Comparison of ENCODE assay signal across 14 cellular contexts in the genomic region with DNA sequence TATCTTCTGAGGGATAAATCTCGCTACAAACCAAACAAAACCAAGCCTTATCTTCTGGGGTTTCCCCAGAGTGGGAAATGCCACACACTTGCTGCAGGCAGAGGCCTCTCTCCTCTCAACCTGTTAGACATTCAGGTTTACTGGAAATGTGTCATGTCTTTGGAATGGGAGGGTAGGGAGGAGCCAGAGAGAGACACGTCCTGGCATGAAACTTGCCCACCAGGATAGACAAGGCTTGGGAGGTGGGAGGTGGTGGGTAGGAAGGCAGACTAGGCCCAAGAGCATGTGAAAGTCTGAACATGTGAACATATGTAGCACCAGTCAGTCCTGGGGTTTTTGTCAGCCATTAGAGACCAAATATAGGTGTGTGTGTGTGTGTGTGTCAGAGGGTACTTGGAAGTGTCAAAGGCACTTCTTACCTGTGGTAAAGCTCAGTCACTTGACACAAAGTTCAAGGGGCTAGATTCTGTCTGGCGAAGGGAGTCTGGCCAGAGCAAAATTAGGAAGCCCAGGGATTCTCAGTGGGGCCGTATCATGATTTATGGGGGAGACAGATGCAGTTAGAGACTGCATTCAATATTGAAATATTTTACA. TPM values are rescaled to one million over a fixed set of nuclear protein-coding genes. Genes with fewer than 3 reads are reported as not detected.
DNase-seq lines count a peak whose midpoint lies in the region; ATAC-seq and TF ChIP-seq lines count a peak whose summit lies in the region.
"Had no signal": no experiment of that assay in that cellular context is flagged by ENCODE, and none has a peak within 500 bp of the region (broad histone marks: within the 10 kb centered on the region; RNA-seq: fewer than 3 reads in every experiment).

No MANE protein-coding gene starts in this region.

- H3K4me3 ChIP-seq in IMR-90 (ENCODE audit: insufficient read depth, low read depth, low read length) (no peak overlapping the region), endodermal cell (ENCODE audit: low read length) (no peak overlapping the region), mesendoderm (ENCODE audit: low read length) (no peak overlapping the region)

- no peaks in the 10 kb centered on the region for H3K9me3 Mint-ChIP-seq in endodermal cell
- H3K9me3 Mint-ChIP-seq: activated naive CD8-positive, alpha-beta T cell treated with anti-CD3 and anti-CD28 coated beads, Interleukin-2, amount 10 ng/mL, durations not matched to agents 7 days and 5 days; activated T-cell treated with anti-CD3 and anti-CD28 coated beads, Interleukin-2, amount 50 U/mL, for 72 hours; IgD-negative memory B cell had no signal

- no peak for TF ChIP-seq CTCF in IMR-90 (conservative IDR thresholded peaks at IDR 0.05; ENCODE audit: low read depth, low read length)
- TF ChIP-seq CTCF in endodermal cell (conservative IDR thresholded peaks at IDR 0.05), result no peak

- no peaks in the 10 kb centered on the region for H3K36me3 ChIP-seq in IMR-90 (ENCODE audit: control insufficient read depth, insufficient read depth, low read length)
- no peaks in the 10 kb centered on the region for H3K36me3 ChIP-seq in endodermal cell (ENCODE audit: control insufficient read depth, insufficient read depth, low read length)
- no peaks in the 10 kb centered on the region for H3K36me3 ChIP-seq in mesendoderm (ENCODE audit: control insufficient read depth, insufficient read depth, low read length)

- H3K27ac ChIP-seq in IMR-90 (ENCODE audit: insufficient read depth, low read length) (no peak overlapping the region), endodermal cell (ENCODE audit: low read depth, low read length) (no peak overlapping the region), mesendoderm (ENCODE audit: low read depth, low read length) (peak overlapping the region; percentile 4)

- H3K27ac Mint-ChIP-seq in endodermal cell, result peak overlapping the region; percentile 41
- H3K27ac Mint-ChIP-seq: activated naive CD8-positive, alpha-beta T cell treated with anti-CD3 and anti-CD28 coated beads, Interleukin-2, amount 10 ng/mL, durations not matched to agents 7 days and 5 days; activated T-cell treated with anti-CD3 and anti-CD28 coated beads, Interleukin-2, amount 50 U/mL, for 72 hours; IgD-negative memory B cell had no signal

- no peaks in the 10 kb centered on the region for H3K27me3 Mint-ChIP-seq in endodermal cell (ENCODE audit: insufficient read depth)

- H3K18ac ChIP-seq in IMR-90 (ENCODE audit: low read depth, low read length), result no peak overlapping the region
- peak overlapping the region; percentile 80 for H3K18ac ChIP-seq in mesendoderm (ENCODE audit: low read length)

- in situ Hi-C loops in ACHN (cut with HindIII; ENCODE audit: low pct_ligation_motif_present, low pct_unique_long_range_greater_than_20kb, low sequenced_read_pairs), result no loop called here
- in situ Hi-C loops in IMR-90 (cut with MboI; ENCODE audit: low sequenced_read_pairs), result no loop called here

- no peak overlapping the region for H4K5ac ChIP-seq in IMR-90 (ENCODE audit: low read depth, low read length)
- H4K5ac ChIP-seq in mesendoderm (ENCODE audit: low read length), result no peak overlapping the region

- H3K4ac ChIP-seq in IMR-90 (ENCODE audit: low read depth, low read length), result no peak overlapping the region
- peak overlapping the region; percentile 81 for H3K4ac ChIP-seq in mesendoderm (ENCODE audit: low read depth, low read length)

- H4K20me1 ChIP-seq in IMR-90 (ENCODE audit: insufficient read depth, low read length), result no peaks in the 10 kb centered on the region

- H3K4me1 ChIP-seq in IMR-90 (ENCODE audit: control insufficient read depth, insufficient read depth, low read length) (peaks cover 2% of the 10 kb centered on the region; the same call in 1 of the 2 replicates), endodermal cell (ENCODE audit: control insufficient read depth, insufficient read depth, low read length) (no peaks in the 10 kb centered on the region), mesendoderm (ENCODE audit: control insufficient read depth, low read depth, low read length) (peaks cover 2% of the 10 kb centered on the region)

- no peak overlapping the region for H2BK120ac ChIP-seq in IMR-90 (ENCODE audit: low read depth, low read length)
- H2BK120ac ChIP-seq in mesendoderm (ENCODE audit: low read depth, low read length), result peak overlapping the region; percentile 35

- TF ChIP-seq RAD21 in IMR-90 (IDR thresholded peaks at IDR 0.05; ENCODE audit: low read length), result no peak

- H3K79me1 ChIP-seq in IMR-90 (ENCODE audit: low read depth in 1 of 2, low read length in 2 of 2), result no peaks in the 10 kb centered on the region
- no peaks in the 10 kb centered on the region for H3K79me1 ChIP-seq in mesendoderm (ENCODE audit: low read length)

- H2AK9ac ChIP-seq in IMR-90 (replicated peaks; ENCODE audit: low read depth, low read length, poor library complexity), result no peak overlapping the region

- DNase-seq in ACHN (peak; percentile 80), IMR-90 (no peak), endodermal cell (peak; percentile 53), mesendoderm (peak; percentile 88), COR-L47 (lab: John Stamatoyannopoulos, UW) (no peak), SKM-1 (lab: John Stamatoyannopoulos, UW; ENCODE audit: unreplicated experiment) (no peak)
- DNase-seq: activated naive CD8-positive, alpha-beta T cell treated with anti-CD3 and anti-CD28 coated beads, Interleukin-2, amount 10 ng/mL, durations not matched to agents 7 days and 5 days; activated T-cell treated with anti-CD3 and anti-CD28 coated beads, Interleukin-2, amount 50 U/mL, for 72 hours; kidney; NCI-H1417 had no signal

- H3K36me3 Mint-ChIP-seq in endodermal cell (ENCODE audit: low read depth), result no peaks in the 10 kb centered on the region
- H3K36me3 Mint-ChIP-seq: activated naive CD8-positive, alpha-beta T cell treated with anti-CD3 and anti-CD28 coated beads, Interleukin-2, amount 10 ng/mL, durations not matched to agents 7 days and 5 days had no signal

- no TSS peak for BruUV-seq in IMR-90 (replicated peaks; lab: Mats Ljungman, UMichigan)

- no peak overlapping the region for H2BK5ac ChIP-seq in IMR-90 (ENCODE audit: low read depth, low read length, poor library complexity, severe bottlenecking)
- no peak overlapping the region for H2BK5ac ChIP-seq in mesendoderm (ENCODE audit: low read length)

- H3K9ac ChIP-seq in IMR-90 (ENCODE audit: low read depth, low read length) (no peak overlapping the region), endodermal cell (ENCODE audit: extremely low read depth, low read length, poor library complexity, severe bottlenecking) (no peak overlapping the region), mesendoderm (ENCODE audit: low read length) (no peak overlapping the region)

- CTCF ChIA-PET in IMR-90 (lab: Yijun Ruan, JAX), result no interaction called here

- H4K91ac ChIP-seq in IMR-90 (ENCODE audit: insufficient read depth, low read depth, low read length), result no peak overlapping the region

- H2AK5ac ChIP-seq in IMR-90 (ENCODE audit: low read depth, low read length), result no peak overlapping the region
- no peak overlapping the region for H2AK5ac ChIP-seq in mesendoderm (ENCODE audit: low read length)

- no peak overlapping the region for H3K4me3 Mint-ChIP-seq in endodermal cell
- H3K4me3 Mint-ChIP-seq: activated naive CD8-positive, alpha-beta T cell treated with anti-CD3 and anti-CD28 coated beads, Interleukin-2, amount 10 ng/mL, durations not matched to agents 7 days and 5 days; activated T-cell treated with anti-CD3 and anti-CD28 coated beads, Interleukin-2, amount 50 U/mL, for 72 hours; IgD-negative memory B cell had no signal

- intact Hi-C loops in IMR-90 (cut with micrococcal nuclease), result no loop called here

- H3K14ac ChIP-seq in IMR-90 (replicated peaks; ENCODE audit: low read depth, low read length), result no peak overlapping the region

- ATAC-seq in IMR-90 (ENCODE audit: low read depth) (no peak), HG03571 (IDR thresholded peaks at IDR 0.05; ENCODE audit: unreplicated experiment) (no peak), GM21825 (IDR thresholded peaks at IDR 0.05; ENCODE audit: unreplicated experiment) (no peak)
- ATAC-seq: activated T-cell treated with anti-CD3 and anti-CD28 coated beads, Interleukin-2, amount 50 U/mL, for 72 hours had no signal

- no CpG with 5 or more reads among the region's 4 CpGs for WGBS in IMR-90 (ENCODE audit: extremely low coverage in 2 of 2, insufficient read length in 1 of 2), 2 experiments
- WGBS in endodermal cell (ENCODE audit: insufficient coverage in 1 of 2, insufficient read length in 1 of 2), 2 experiments, result 64 to 90% methylated on average over 1 to 4 of the region's 4 CpGs
- WGBS in mesendoderm (ENCODE audit: extremely low coverage, insufficient coverage, low lambda C conversion rate), result no CpG with 5 or more reads among the region's 4 CpGs

- H3K56ac ChIP-seq in IMR-90 (ENCODE audit: extremely low read depth, insufficient read depth, low read length), result no peak overlapping the region
- H3K56ac ChIP-seq in mesendoderm (ENCODE audit: low read length), result no peak overlapping the region

- H3K23ac ChIP-seq in IMR-90 (ENCODE audit: low read depth, low read length) (no peak overlapping the region), mesendoderm (ENCODE audit: low read length) (no peak overlapping the region)

- H3K27me3 ChIP-seq in IMR-90 (ENCODE audit: control insufficient read depth, insufficient read depth, low read length), result peaks cover 14% of the 10 kb centered on the region
- H3K27me3 ChIP-seq in endodermal cell (ENCODE audit: control insufficient read depth, insufficient read depth, low read length, poor library complexity, severe bottlenecking), result peaks cover 8% of the 10 kb centered on the region
- H3K27me3 ChIP-seq in mesendoderm (ENCODE audit: insufficient read depth, low read length, poor library complexity), result no peaks in the 10 kb centered on the region

- H2BK15ac ChIP-seq in IMR-90 (ENCODE audit: low read depth, low read length) (no peak overlapping the region), mesendoderm (replicated peaks; ENCODE audit: low read depth) (no peak overlapping the region)

- H3K4me2 ChIP-seq in IMR-90 (ENCODE audit: low read depth, low read length), result no peak overlapping the region
- H3K4me2 ChIP-seq in mesendoderm (ENCODE audit: low read length), result no peak overlapping the region

- dilution Hi-C loops in IMR-90 (cut with HindIII; ENCODE audit: low sequenced_read_pairs, unreplicated experiment), result no loop called here

- no peaks in the 10 kb centered on the region for H3K79me2 ChIP-seq in mesendoderm (ENCODE audit: control insufficient read depth, insufficient read depth, low read length)

- no peak for TF ChIP-seq POLR2A in IMR-90 (IDR thresholded peaks at IDR 0.05; ENCODE audit: low read depth, low read length)

- no peaks in the 10 kb centered on the region for H3K9me3 ChIP-seq in IMR-90 (ENCODE audit: control insufficient read depth, insufficient read depth, low read length)
- no peaks in the 10 kb centered on the region for H3K9me3 ChIP-seq in endodermal cell (ENCODE audit: control insufficient read depth, low read length)

- H4K8ac ChIP-seq in IMR-90 (ENCODE audit: low read depth in 2 of 2, low read length in 2 of 2) (no peak overlapping the region), mesendoderm (ENCODE audit: low read depth, low read length) (peak overlapping the region; percentile 13)

- H3K4me1 Mint-ChIP-seq in endodermal cell, result peaks cover 20% of the 10 kb centered on the region

- POLR2A ChIA-PET in IMR-90 (lab: Charles Lee; ENCODE audit: unreplicated experiment), result no interaction called here

- peak overlapping the region; percentile 64 for H2AFZ ChIP-seq in IMR-90 (replicated peaks; ENCODE audit: low read length, poor library complexity)

- H3K9me1 ChIP-seq in IMR-90 (ENCODE audit: insufficient read depth, low read length), result no peaks in the 10 kb centered on the region; the same call in 1 of the 2 replicates

- no peak overlapping the region for H2BK20ac ChIP-seq in IMR-90 (ENCODE audit: low read depth, low read length)

RNA-seq across cellular contexts. Expression of gene PIGC, which starts 32.4 kb away (rescaled TPM):
- total RNA-seq in IMR-90 (2012; rRNA removed) (14.9 and 19.4 TPM in 2 replicates), endodermal cell (10 to 100 TPM; 24.0 to 24.3 TPM)
- 13.2 and 15.8 TPM in 2 replicates for polyA plus RNA-seq in IMR-90 (2012; rRNA removed)
- polyA plus RNA-seq in IMR-90 (2012; cell fraction: cytosol; rRNA removed), result 7.2 and 7.7 TPM in 2 replicates
- polyA plus RNA-seq in IMR-90 (2012; cell fraction: nucleus; rRNA removed; ENCODE audit: low replicate concordance), result 2.6 and 13.4 TPM in 2 replicates
- 31.4 TPM for polyA plus RNA-seq in endodermal cell (2013, experiment 1 of 2)
- polyA plus RNA-seq in endodermal cell (2013, experiment 2 of 2), result 28.5 TPM
- polyA plus RNA-seq in mesendoderm (2013, experiment 1 of 2), result 16.2 TPM
- polyA plus RNA-seq in mesendoderm (2013, experiment 2 of 2), result 15.7 TPM

RNA-seq across cellular contexts. Expression of gene C1orf105, which starts 55.8 kb away (rescaled TPM):
- not detected in 2 replicates for total RNA-seq in IMR-90 (2012; rRNA removed)
- polyA plus RNA-seq in IMR-90 (2012; rRNA removed), result not detected in 2 replicates
- polyA plus RNA-seq in IMR-90 (2012; cell fraction: cytosol; rRNA removed), result not detected in 2 replicates
- polyA plus RNA-seq in IMR-90 (2012; cell fraction: nucleus; rRNA removed; ENCODE audit: low replicate concordance), result not detected in 2 replicates
- not detected for total RNA-seq in endodermal cell
- polyA plus RNA-seq in endodermal cell (2013, experiment 1 of 2), result not detected
- polyA plus RNA-seq in endodermal cell (2013, experiment 2 of 2), result not detected
- polyA plus RNA-seq in mesendoderm (2013, experiment 1 of 2), result not detected
- not detected for polyA plus RNA-seq in mesendoderm (2013, experiment 2 of 2)
- total RNA-seq: activated naive CD8-positive, alpha-beta T cell treated with anti-CD3 and anti-CD28 coated beads, Interleukin-2, amount 10 ng/mL, durations not matched to agents 7 days and 5 days; activated T-cell treated with anti-CD3 and anti-CD28 coated beads, Interleukin-2, amount 50 U/mL, for 72 hours; kidney had no signal
- polyA plus RNA-seq: AG04450, IgD-negative memory B cell had no signal

RNA-seq across cellular contexts. Expression of gene SUCO, which starts 56.6 kb away (rescaled TPM):
- total RNA-seq in IMR-90 (2012; rRNA removed), result 21.5 and 31.7 TPM in 2 replicates
- 9.3 and 11.4 TPM in 2 replicates for polyA plus RNA-seq in IMR-90 (2012; rRNA removed)
- 1.7 and 2.7 TPM in 2 replicates for polyA plus RNA-seq in IMR-90 (2012; cell fraction: cytosol; rRNA removed)
- 1.7 and 14.9 TPM in 2 replicates for polyA plus RNA-seq in IMR-90 (2012; cell fraction: nucleus; rRNA removed; ENCODE audit: low replicate concordance)
- 10 to 100 TPM; 62.2 TPM for total RNA-seq in endodermal cell
- polyA plus RNA-seq in endodermal cell (2013, experiment 1 of 2), result 49.8 TPM
- 53.9 TPM for polyA plus RNA-seq in endodermal cell (2013, experiment 2 of 2)
- polyA plus RNA-seq in mesendoderm (2013, experiment 1 of 2), result 20.4 TPM
- polyA plus RNA-seq in mesendoderm (2013, experiment 2 of 2), result 19.6 TPM

Comparison
In these comparisons a context has a peak if more than half of its experiments do, and no peak if none do; other contexts are left out.
1. DNase-seq: peak in ACHN (single experiment), endodermal cell (single experiment) and mesendoderm (single experiment); none in IMR-90 (single experiment), COR-L47 (single experiment) and SKM-1 (single experiment).